Comparison of ENCODE assay signal across 22 cellular contexts in genomic region chr5:123527190-123527589, GRCh38. TPM values are rescaled to one million over a fixed set of nuclear protein-coding genes. Genes with fewer than 3 reads are reported as not detected.
DNase-seq lines count a peak whose midpoint lies in the region; ATAC-seq and TF ChIP-seq lines count a peak whose summit lies in the region.
"Had no signal": no experiment of that assay in that cellular context is flagged by ENCODE, and none has a peak within 500 bp of the region (broad histone marks: within the 10 kb centered on the region; RNA-seq: fewer than 3 reads in every experiment).

No MANE protein-coding gene starts in this region.

- H3K36me3 Mint-ChIP-seq in mesothelial cell of epicardium = peaks cover 1% of the 10 kb centered on the region

- H3K9me2 ChIP-seq in OCI-LY1 (ENCODE audit: low read depth, low read length) = no peaks in the 10 kb centered on the region

- no peaks in the 10 kb centered on the region for H3K36me3 ChIP-seq in OCI-LY1 (ENCODE audit: insufficient read depth, low read length)
- H3K36me3 ChIP-seq: breast epithelium, gastroesophageal sphincter, tibial artery had no signal

- H3K27me3 Mint-ChIP-seq in mesothelial cell of epicardium (ENCODE audit: low read depth) = no peaks in the 10 kb centered on the region
- H3K27me3 Mint-ChIP-seq: activated T-helper 17 cell treated with anti-CD3 and anti-CD28 coated beads, Interleukin-2, amount 50 U/mL, for 72 hours had no signal

- peak overlapping the region; percentile 12; the same call in 1 of the 2 replicates for H3K4me2 ChIP-seq in OCI-LY1 (ENCODE audit: low read length)

- H4K20me1 ChIP-seq in OCI-LY1 (ENCODE audit: insufficient read depth, low read length) = no peaks in the 10 kb centered on the region; the same call in 1 of the 2 replicates

- H3K27ac Mint-ChIP-seq in mesothelial cell of epicardium = peak overlapping the region; percentile 8
- H3K27ac Mint-ChIP-seq: activated T-helper 17 cell treated with anti-CD3 and anti-CD28 coated beads, Interleukin-2, amount 50 U/mL, for 72 hours had no signal

- peaks cover 18% of the 10 kb centered on the region for H3K4me1 Mint-ChIP-seq in mesothelial cell of epicardium

- in situ Hi-C loops in GM13977 (cut with MboI; ENCODE audit: low pct_unique_long_range_greater_than_20kb, low sequenced_read_pairs, unreplicated experiment) = no loop called here

- peak overlapping the region; percentile 10 for H3K27ac ChIP-seq in OCI-LY1 (ENCODE audit: low read depth, low read length, poor library complexity, severe bottlenecking)
- H3K27ac ChIP-seq: breast epithelium, epithelial cell of prostate, gastroesophageal sphincter, tibial artery had no signal

- DNase-seq in mesothelial cell of epicardium (ENCODE audit: low spot score in 2 of 2, unreplicated experiment in 2 of 2) = no peak
- DNase-seq in GM13977 (ENCODE audit: low spot score) = no peak
- DNase-seq in NCI-H1436 treated with DMSO at 0.1 percent for 48 hours (lab: John Stamatoyannopoulos, UW) = no peak
- DNase-seq in SK-N-DZ (ENCODE audit: low spot score) = no peak
- DNase-seq: activated CD4-positive, CD25-positive, alpha-beta regulatory T cell treated with anti-CD3 and anti-CD28 coated beads, Interleukin-2, amount 50 U/mL, for 72 hours; AML-193; Caco-2; H7; NCI-H1930; NCI-H345; stimulated activated CD4-positive, alpha-beta T cell treated with anti-CD3 and anti-CD28 coated beads, Interleukin-1b, Interleukin-23, amount 100 ng/mL, for 48 hours; stimulated activated naive CD4-positive, alpha-beta T cell treated with Interleukin-2 at 50 U/mL for 16 hours; T1000; tibial artery had no signal

- no peak for TF ChIP-seq CTCF in OCI-LY1 (IDR thresholded peaks at IDR 0.05; ENCODE audit: low read length)
- no peak for TF ChIP-seq CTCF in mesothelial cell of epicardium (IDR thresholded peaks at IDR 0.05; ENCODE audit: unreplicated experiment)
- TF ChIP-seq CTCF in GM13977 (IDR thresholded peaks at IDR 0.05; ENCODE audit: extremely low read depth, insufficient read depth, missing control alignments) = no peak

- no peak overlapping the region for H3K4me3 Mint-ChIP-seq in mesothelial cell of epicardium
- H3K4me3 Mint-ChIP-seq: activated T-helper 17 cell treated with anti-CD3 and anti-CD28 coated beads, Interleukin-2, amount 50 U/mL, for 72 hours had no signal

- H3K9me3 Mint-ChIP-seq in mesothelial cell of epicardium = peaks cover 3% of the 10 kb centered on the region
- H3K9me3 Mint-ChIP-seq: activated T-helper 17 cell treated with anti-CD3 and anti-CD28 coated beads, Interleukin-2, amount 50 U/mL, for 72 hours had no signal

- H3F3A ChIP-seq in OCI-LY1 (ENCODE audit: insufficient read depth, low read length) = no peaks in the 10 kb centered on the region

- H3K4me1 ChIP-seq in OCI-LY1 (ENCODE audit: insufficient read depth, low read length, severe bottlenecking) = peaks cover 38% of the 10 kb centered on the region
- H3K4me1 ChIP-seq: breast epithelium, Caco-2 had no signal

- no peak overlapping the region for H3K9ac ChIP-seq in OCI-LY1 (ENCODE audit: low read length)

- peak; percentile 55 for ATAC-seq in GM18517 (IDR thresholded peaks at IDR 0.05; ENCODE audit: unreplicated experiment)
- peak; percentile 54 for ATAC-seq in GM21576 (IDR thresholded peaks at IDR 0.05; ENCODE audit: unreplicated experiment)
- ATAC-seq: activated T-helper 17 cell treated with anti-CD3 and anti-CD28 coated beads, Interleukin-2, amount 50 U/mL, for 72 hours; gastroesophageal sphincter; SK-N-SH treated with all-trans-retinoic acid at 6 μM for 48 hours had no signal

- peaks cover 91% of the 10 kb centered on the region for H3K79me2 ChIP-seq in OCI-LY1 (ENCODE audit: insufficient read depth, low read length)

- H2AFZ ChIP-seq in OCI-LY1 (ENCODE audit: low read length) = no peak overlapping the region

- no peak overlapping the region for H3K4me3 ChIP-seq in OCI-LY1 (ENCODE audit: low read depth, low read length, poor library complexity, severe bottlenecking)
- H3K4me3 ChIP-seq: breast epithelium, gastroesophageal sphincter, tibial artery had no signal

- no peaks in the 10 kb centered on the region for H3K27me3 ChIP-seq in OCI-LY1 (ENCODE audit: insufficient read depth, low read length)
- H3K27me3 ChIP-seq: breast epithelium, gastroesophageal sphincter, tibial artery had no signal

- no peaks in the 10 kb centered on the region for H3K9me3 ChIP-seq in OCI-LY1 (ENCODE audit: low read length)
- H3K9me3 ChIP-seq: breast epithelium, Caco-2, gastroesophageal sphincter, tibial artery had no signal

RNA-seq across cellular contexts. Expression of gene CSNK1G3, which starts 15.2 kb away (rescaled TPM):
- total RNA-seq in mesothelial cell of epicardium = 60.9 to 67.0 TPM (median 63.9 TPM) in 3 replicates
- 32.1 and 40.8 TPM in 2 replicates for polyA plus RNA-seq in SK-N-DZ (2014; cell fraction: cytosol; rRNA removed)
- polyA plus RNA-seq in SK-N-DZ (2014; cell fraction: nucleus; rRNA removed) = 26.0 and 30.0 TPM in 2 replicates
